Comparison of ENCODE assay signal across 1 cellular context in genomic region chr7:97027427-97028234, GRCh38.
A peak's percentile ranks its signal among the peaks of the same experiment; 100 is the strongest.
TF ChIP-seq lines count a peak whose summit lies in the region.

No MANE protein-coding gene starts in this region.

TF ChIP-seq in HepG2, 621 proteins besides CTCF, POLR2A, EP300 and RAD21 (continued from another document and continues in another):
- TF ChIP-seq THRA (CRISPR knock-in tag; IDR thresholded peaks at IDR 0.05; ENCODE audit: borderline replicate concordance) (peak; percentile 77), REPIN1 (CRISPR knock-in tag; IDR thresholded peaks at IDR 0.05; ENCODE audit: borderline replicate concordance, low read depth) (no peak), ZNF788 (CRISPR knock-in tag; IDR thresholded peaks at IDR 0.05; ENCODE audit: borderline replicate concordance) (no peak), ZNF891 (CRISPR knock-in tag; IDR thresholded peaks at IDR 0.05) (no peak), RBFOX2 (IDR thresholded peaks at IDR 0.05; ENCODE audit: low read depth, low read length) (no peak), FOXK1 (CRISPR knock-in tag; IDR thresholded peaks at IDR 0.05; ENCODE audit: borderline replicate concordance, low read depth) (peak; percentile 39; the same call in 1 of the 2 replicates), IRF2 (CRISPR knock-in tag; IDR thresholded peaks at IDR 0.05) (peak; percentile 58), PAF1 (CRISPR knock-in tag; IDR thresholded peaks at IDR 0.05) (no peak), RARA (CRISPR knock-in tag; IDR thresholded peaks at IDR 0.05) (no peak), RBM22 (optimal IDR thresholded peaks at IDR 0.05; ENCODE audit: low read length) (no peak), POLR2AphosphoS2 (IDR thresholded peaks at IDR 0.05; ENCODE audit: low read depth, low read length) (no peak), NR0B2 (CRISPR knock-in tag; IDR thresholded peaks at IDR 0.05) (no peak), ZNF747 (CRISPR knock-in tag; IDR thresholded peaks at IDR 0.05; ENCODE audit: borderline replicate concordance) (no peak; the same call in 1 of the 2 replicates), MED8 (CRISPR knock-in tag; IDR thresholded peaks at IDR 0.05; ENCODE audit: insufficient replicate concordance) (no peak), GABPB1 (CRISPR knock-in tag; IDR thresholded peaks at IDR 0.05) (no peak), ARID4A (CRISPR knock-in tag; IDR thresholded peaks at IDR 0.05; ENCODE audit: borderline replicate concordance) (no peak), SRY (CRISPR knock-in tag; IDR thresholded peaks at IDR 0.05) (no peak), ZZZ3 (CRISPR knock-in tag; IDR thresholded peaks at IDR 0.05; ENCODE audit: borderline replicate concordance) (no peak), HNF4G (IDR thresholded peaks at IDR 0.05; ENCODE audit: borderline replicate concordance, low read depth, low read length) (no peak), HNF4G (CRISPR knock-in tag; IDR thresholded peaks at IDR 0.05; ENCODE audit: borderline replicate concordance, low read depth) (no peak), CCAR2 (optimal IDR thresholded peaks at IDR 0.05; ENCODE audit: low read depth, low read length) (no peak), ZNF543 (CRISPR knock-in tag; IDR thresholded peaks at IDR 0.05) (no peak), ZNF780A (CRISPR knock-in tag; IDR thresholded peaks at IDR 0.05) (no peak), PTBP1 (IDR thresholded peaks at IDR 0.05; ENCODE audit: low read depth, low read length, poor library complexity, severe bottlenecking) (no peak), CSRNP2 (CRISPR knock-in tag; conservative IDR thresholded peaks at IDR 0.05; ENCODE audit: low read depth) (no peak), PRMT3 (CRISPR knock-in tag; IDR thresholded peaks at IDR 0.05; ENCODE audit: borderline replicate concordance, low read depth) (no peak), PPARG (CRISPR knock-in tag; conservative IDR thresholded peaks at IDR 0.05) (0 out of 2 replicates have a peak, but pooled peaks have one; percentile 13), DMAP1 (CRISPR knock-in tag; IDR thresholded peaks at IDR 0.05) (no peak), ZNF350 (CRISPR knock-in tag; IDR thresholded peaks at IDR 0.05; ENCODE audit: borderline replicate concordance, low read depth) (peak; percentile 39; the same call in 1 of the 2 replicates), HNRNPH1 (optimal IDR thresholded peaks at IDR 0.05; ENCODE audit: low read depth, low read length) (no peak), JUNB (CRISPR knock-in tag; IDR thresholded peaks at IDR 0.05; ENCODE audit: borderline replicate concordance) (no peak), SIN3A (IDR thresholded peaks at IDR 0.05; ENCODE audit: borderline replicate concordance, low read depth, low read length) (no peak), ZMYM4 (CRISPR knock-in tag; IDR thresholded peaks at IDR 0.05) (peak; percentile 24; the same call in 1 of the 2 replicates), SMAD1 (CRISPR knock-in tag; IDR thresholded peaks at IDR 0.05; ENCODE audit: borderline replicate concordance, low read depth) (peak; percentile 74; the same call in 1 of the 2 replicates), ZNF281 (CRISPR knock-in tag; IDR thresholded peaks at IDR 0.05; ENCODE audit: borderline replicate concordance) (no peak), ZBTB26 (CRISPR knock-in tag; IDR thresholded peaks at IDR 0.05; ENCODE audit: borderline replicate concordance) (no peak), REL (CRISPR knock-in tag; conservative IDR thresholded peaks at IDR 0.05) (no peak), ZC3H13 (CRISPR knock-in tag; IDR thresholded peaks at IDR 0.05) (no peak), ZBTB21 (CRISPR knock-in tag; IDR thresholded peaks at IDR 0.05) (no peak), HDAC6 (IDR thresholded peaks at IDR 0.05; ENCODE audit: low read depth, low read length) (no peak), PAXIP1 (CRISPR knock-in tag; conservative IDR thresholded peaks at IDR 0.05) (no peak), RXRB (CRISPR knock-in tag; IDR thresholded peaks at IDR 0.05; ENCODE audit: borderline replicate concordance) (peak; percentile 47; the same call in 1 of the 2 replicates), JARID2 (CRISPR knock-in tag; IDR thresholded peaks at IDR 0.05; ENCODE audit: insufficient replicate concordance) (no peak), TCF7 (IDR thresholded peaks at IDR 0.05; ENCODE audit: low read depth) (no peak), MEIS1 (CRISPR knock-in tag; IDR thresholded peaks at IDR 0.05; ENCODE audit: borderline replicate concordance) (no peak), ATRX (CRISPR knock-in tag; IDR thresholded peaks at IDR 0.05; ENCODE audit: borderline replicate concordance) (no peak), GATAD2A (CRISPR knock-in tag; IDR thresholded peaks at IDR 0.05) (0 out of 2 replicates have a peak, but pooled peaks have one; percentile 9), ZNF468 (CRISPR knock-in tag; IDR thresholded peaks at IDR 0.05) (no peak), MLXIP (CRISPR knock-in tag; IDR thresholded peaks at IDR 0.05; ENCODE audit: borderline replicate concordance) (no peak), PHB2 (IDR thresholded peaks at IDR 0.05; ENCODE audit: partially characterized antibody) (no peak), AHR (CRISPR knock-in tag; IDR thresholded peaks at IDR 0.05) (0 out of 2 replicates have a peak, but pooled peaks have one; percentile 30)
